1 cellular context compared by ENCODE assay signal in the genomic region with DNA sequence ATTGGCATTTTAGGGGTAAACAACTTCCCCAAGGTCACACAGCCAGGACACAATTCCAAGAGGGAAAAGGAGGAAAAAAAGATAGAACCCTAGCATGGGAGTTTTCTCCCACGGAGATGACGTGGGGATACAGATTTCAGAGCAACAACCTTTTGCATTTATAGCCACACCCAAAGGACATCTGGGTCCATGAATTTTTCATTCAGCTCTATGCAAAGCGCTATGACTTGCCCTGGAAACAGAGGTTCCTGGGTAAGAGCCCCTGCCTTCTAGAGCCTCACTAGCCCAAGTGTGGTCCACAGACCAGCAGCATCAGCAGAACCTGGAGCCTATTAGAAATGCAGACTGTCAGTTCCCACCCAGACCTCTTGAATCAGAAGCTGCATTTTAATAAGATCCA.
TF ChIP-seq lines count a peak whose summit lies in the region.

No MANE protein-coding gene starts in this region.

TF ChIP-seq in HCT116, 20 proteins besides CTCF, POLR2A, EP300 and RAD21:
- TF ChIP-seq CBX3 (IDR thresholded peaks at IDR 0.05; ENCODE audit: low read depth) (no peak), FOSL1 (IDR thresholded peaks at IDR 0.05; ENCODE audit: low read depth) (no peak), SRF (IDR thresholded peaks at IDR 0.05; ENCODE audit: low read depth) (no peak), POLR2AphosphoS5 (IDR thresholded peaks at IDR 0.05; ENCODE audit: low read depth, low read length) (no peak), CEBPB (IDR thresholded peaks at IDR 0.05; ENCODE audit: low read depth) (no peak), SIN3A (IDR thresholded peaks at IDR 0.05; ENCODE audit: low read depth) (no peak), TCF7L2 (IDR thresholded peaks at IDR 0.05; ENCODE audit: borderline replicate concordance, extremely low read depth, insufficient read depth, insufficient read length) (no peak), ZFX (IDR thresholded peaks at IDR 0.05) (no peak), SP1 (IDR thresholded peaks at IDR 0.05; ENCODE audit: low read depth) (no peak), ZNF274 (IDR thresholded peaks at IDR 0.05; ENCODE audit: low read depth, low read length) (no peak), ELF1 (IDR thresholded peaks at IDR 0.05; ENCODE audit: borderline replicate concordance, low read depth) (no peak)
- TF ChIP-seq, protein P1, sequence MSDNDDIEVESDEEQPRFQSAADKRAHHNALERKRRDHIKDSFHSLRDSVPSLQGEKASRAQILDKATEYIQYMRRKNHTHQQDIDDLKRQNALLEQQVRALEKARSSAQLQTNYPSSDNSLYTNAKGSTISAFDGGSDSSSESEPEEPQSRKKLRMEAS (IDR thresholded peaks at IDR 0.05), result no peak
- TF ChIP-seq, protein P2, sequence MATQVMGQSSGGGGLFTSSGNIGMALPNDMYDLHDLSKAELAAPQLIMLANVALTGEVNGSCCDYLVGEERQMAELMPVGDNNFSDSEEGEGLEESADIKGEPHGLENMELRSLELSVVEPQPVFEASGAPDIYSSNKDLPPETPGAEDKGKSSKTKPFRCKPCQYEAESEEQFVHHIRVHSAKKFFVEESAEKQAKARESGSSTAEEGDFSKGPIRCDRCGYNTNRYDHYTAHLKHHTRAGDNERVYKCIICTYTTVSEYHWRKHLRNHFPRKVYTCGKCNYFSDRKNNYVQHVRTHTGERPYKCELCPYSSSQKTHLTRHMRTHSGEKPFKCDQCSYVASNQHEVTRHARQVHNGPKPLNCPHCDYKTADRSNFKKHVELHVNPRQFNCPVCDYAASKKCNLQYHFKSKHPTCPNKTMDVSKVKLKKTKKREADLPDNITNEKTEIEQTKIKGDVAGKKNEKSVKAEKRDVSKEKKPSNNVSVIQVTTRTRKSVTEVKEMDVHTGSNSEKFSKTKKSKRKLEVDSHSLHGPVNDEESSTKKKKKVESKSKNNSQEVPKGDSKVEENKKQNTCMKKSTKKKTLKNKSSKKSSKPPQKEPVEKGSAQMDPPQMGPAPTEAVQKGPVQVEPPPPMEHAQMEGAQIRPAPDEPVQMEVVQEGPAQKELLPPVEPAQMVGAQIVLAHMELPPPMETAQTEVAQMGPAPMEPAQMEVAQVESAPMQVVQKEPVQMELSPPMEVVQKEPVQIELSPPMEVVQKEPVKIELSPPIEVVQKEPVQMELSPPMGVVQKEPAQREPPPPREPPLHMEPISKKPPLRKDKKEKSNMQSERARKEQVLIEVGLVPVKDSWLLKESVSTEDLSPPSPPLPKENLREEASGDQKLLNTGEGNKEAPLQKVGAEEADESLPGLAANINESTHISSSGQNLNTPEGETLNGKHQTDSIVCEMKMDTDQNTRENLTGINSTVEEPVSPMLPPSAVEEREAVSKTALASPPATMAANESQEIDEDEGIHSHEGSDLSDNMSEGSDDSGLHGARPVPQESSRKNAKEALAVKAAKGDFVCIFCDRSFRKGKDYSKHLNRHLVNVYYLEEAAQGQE (IDR thresholded peaks at IDR 0.05; ENCODE audit: low read depth), result no peak
- TF ChIP-seq, protein P3, sequence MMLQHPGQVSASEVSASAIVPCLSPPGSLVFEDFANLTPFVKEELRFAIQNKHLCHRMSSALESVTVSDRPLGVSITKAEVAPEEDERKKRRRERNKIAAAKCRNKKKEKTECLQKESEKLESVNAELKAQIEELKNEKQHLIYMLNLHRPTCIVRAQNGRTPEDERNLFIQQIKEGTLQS (IDR thresholded peaks at IDR 0.05), result no peak
